ENCODE assay signal across 16 cellular contexts in the genomic region with DNA sequence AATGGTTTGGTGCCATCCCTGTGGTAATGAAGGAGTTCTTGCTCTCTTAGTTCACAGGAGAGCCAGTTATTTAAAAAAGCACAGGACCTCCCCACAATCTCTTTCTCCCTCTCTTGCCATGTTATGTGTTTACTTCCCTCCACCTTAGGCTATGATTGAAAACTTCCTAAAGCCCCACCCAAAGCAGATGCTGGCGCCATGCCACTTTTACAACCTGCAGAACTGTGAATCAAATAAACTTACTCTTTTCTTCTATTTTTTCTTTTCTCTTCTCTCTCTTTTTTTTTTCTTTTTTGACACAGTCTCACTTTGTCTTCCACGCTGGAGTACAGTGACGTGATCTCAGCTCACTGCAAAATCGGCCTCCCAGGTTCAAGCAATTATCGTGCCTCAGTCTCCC.
"Had no signal": no experiment of that assay in that cellular context is flagged by ENCODE, and none has a peak within 500 bp of the region (broad histone marks: within the 10 kb centered on the region; RNA-seq: fewer than 3 reads in every experiment).

No MANE protein-coding gene starts in this region.

- H3K4me1 ChIP-seq: gastrocnemius medialis, heart right ventricle, lower lobe of right lung had no signal

- H3K9me3 ChIP-seq: gastrocnemius medialis, heart right ventricle, lower lobe of right lung, neutrophil had no signal

- H3K27ac ChIP-seq: gastrocnemius medialis, heart right ventricle, lower lobe of right lung, neutrophil had no signal

- H3K4me3 ChIP-seq: gastrocnemius medialis, heart right ventricle, lower lobe of right lung had no signal

- H3K27me3 ChIP-seq: gastrocnemius medialis, heart right ventricle, neutrophil had no signal

- ATAC-seq: activated CD4-positive, alpha-beta T cell treated with anti-CD3 and anti-CD28 coated beads for 36 hours; activated T-cell treated with anti-CD3 and anti-CD28 coated beads, Interleukin-2, amount 50 U/mL, for 4 hours; gastrocnemius medialis; heart right ventricle; left cardiac atrium; lower lobe of right lung; naive thymus-derived CD4-positive, alpha-beta T cell had no signal

- H3K36me3 ChIP-seq: gastrocnemius medialis, heart right ventricle, lower lobe of right lung, neutrophil had no signal

- DNase-seq: activated CD4-positive, alpha-beta memory T cell treated with anti-CD3 and anti-CD28 coated beads for 36 hours; activated CD4-positive, alpha-beta T cell treated with anti-CD3 and anti-CD28 coated beads for 36 hours; activated naive CD8-positive, alpha-beta T cell treated with anti-CD3 and anti-CD28 coated beads, Interleukin-2, amount 10 ng/mL, durations not matched to agents 7 days and 5 days; activated T-cell treated with anti-CD3 and anti-CD28 coated beads, Interleukin-2, amount 50 U/mL, for 4 hours; erythroblast; gastrocnemius medialis; heart right ventricle; left cardiac atrium; lower lobe of right lung; naive thymus-derived CD4-positive, alpha-beta T cell; stimulated activated CD4-positive, alpha-beta T cell treated with anti-CD3 and anti-CD28 coated beads, Interleukin-4, amount 100 ng/mL, for 24 hours; stimulated activated naive CD4-positive, alpha-beta T cell; substantia nigra; T-helper 2 cell; trophoblast cell had no signal
